8 cellular contexts compared by ENCODE assay signal in genomic region chr17:68378202-68379149, GRCh38.
DNase-seq lines count a peak whose midpoint lies in the region; ATAC-seq and TF ChIP-seq lines count a peak whose summit lies in the region.

No MANE protein-coding gene starts in this region.

- ATAC-seq in CD8-positive, alpha-beta T cell = no peak
- no peak for ATAC-seq in GM21717 (IDR thresholded peaks at IDR 0.05; ENCODE audit: unreplicated experiment)

- H2BK120ac ChIP-seq in trophoblast cell (ENCODE audit: insufficient read depth, low read length, poor library complexity) = peak overlapping the region; percentile 65

- WGBS in trophoblast cell (ENCODE audit: extremely low coverage, insufficient coverage, insufficient read length) = no CpG with 5 or more reads among the region's 23 CpGs

- intact Hi-C loops in head of caudate nucleus (cut with DNase I) = no loop called here
- intact Hi-C loops in CD8-positive, alpha-beta T cell (cut with DNase I, micrococcal nuclease) = no loop called here
- intact Hi-C loops in CD4-positive, alpha-beta memory T cell (cut with micrococcal nuclease) = no loop called here

- H3K14ac ChIP-seq in trophoblast cell (ENCODE audit: low read length) = peak overlapping the region; percentile 12

- peak overlapping the region; percentile 47 for H3K9ac ChIP-seq in trophoblast cell (ENCODE audit: low read length)

- no peaks in the 10 kb centered on the region for H3K9me3 Mint-ChIP-seq in CD8-positive, alpha-beta T cell
- H3K9me3 Mint-ChIP-seq in CD4-positive, alpha-beta memory T cell = no peaks in the 10 kb centered on the region

- peak overlapping the region; percentile 31 for H4K8ac ChIP-seq in trophoblast cell (ENCODE audit: low read depth, low read length)

- H3K4me2 ChIP-seq in trophoblast cell (ENCODE audit: low read length) = peak overlapping the region; percentile 26

- H4K91ac ChIP-seq in trophoblast cell (ENCODE audit: low read depth, low read length) = peak overlapping the region; percentile 68

- DNase-seq in HCEC 1CT (peak; percentile 91), T1000 (lab: John Stamatoyannopoulos, UW) (peak; percentile 89), head of caudate nucleus (peak in 40 of 42 donors; percentile 9 to 87 (median 36)), trophoblast cell (peak; percentile 80 to 92), DMS79 treated with DMSO at 0.1 percent for 48 hours (lab: John Stamatoyannopoulos, UW) (no peak)
- no peak for DNase-seq in CD8-positive, alpha-beta T cell
- DNase-seq in CD4-positive, alpha-beta memory T cell = no peak

- H3K9me3 ChIP-seq in trophoblast cell (ENCODE audit: insufficient read depth, low read depth, low read length) = no peaks in the 10 kb centered on the region
- H3K9me3 ChIP-seq in CD8-positive, alpha-beta T cell (ENCODE audit: low read length) = no peaks in the 10 kb centered on the region
- H3K9me3 ChIP-seq in CD4-positive, alpha-beta memory T cell (ENCODE audit: control insufficient read depth in 1 of 2, low read length in 2 of 2) = no peaks in the 10 kb centered on the region

- H3K4me3 ChIP-seq in trophoblast cell (ENCODE audit: low read depth, low read length) = peak overlapping the region; percentile 23
- H3K4me3 ChIP-seq in CD8-positive, alpha-beta T cell (ENCODE audit: low read depth, low read length) = no peak overlapping the region
- H3K4me3 ChIP-seq in CD4-positive, alpha-beta memory T cell (ENCODE audit: low read length in 2 of 2) = no peak overlapping the region

- POLR2A ChIA-PET in CD8-positive, alpha-beta T cell (lab: Charles Lee) = no interaction called here
- POLR2A ChIA-PET in CD4-positive, alpha-beta memory T cell (lab: Charles Lee; ENCODE audit: partially characterized antibody) = no interaction called here

- peak overlapping the region; percentile 42 for H2AK5ac ChIP-seq in trophoblast cell (ENCODE audit: low read length)

- no peak overlapping the region for H3K4ac ChIP-seq in trophoblast cell (ENCODE audit: low read depth, low read length)

- peak overlapping the region; percentile 40 for H3K23ac ChIP-seq in trophoblast cell (ENCODE audit: low read length)

- no peak overlapping the region for H3K4me3 Mint-ChIP-seq in CD8-positive, alpha-beta T cell
- H3K4me3 Mint-ChIP-seq in CD4-positive, alpha-beta memory T cell = no peak overlapping the region

- H3K36me3 ChIP-seq in trophoblast cell (ENCODE audit: control insufficient read depth in 1 of 2, insufficient read depth in 2 of 2, low read length in 2 of 2) = no peaks in the 10 kb centered on the region
- no peaks in the 10 kb centered on the region for H3K36me3 ChIP-seq in CD8-positive, alpha-beta T cell (ENCODE audit: insufficient read depth, low read length)
- H3K36me3 ChIP-seq in CD4-positive, alpha-beta memory T cell (ENCODE audit: insufficient read depth, low read length) = no peaks in the 10 kb centered on the region

- peaks cover 13% of the 10 kb centered on the region for H3K79me1 ChIP-seq in trophoblast cell (ENCODE audit: low read length)

- H3K36me3 Mint-ChIP-seq in CD8-positive, alpha-beta T cell = peaks cover 4% of the 10 kb centered on the region
- H3K36me3 Mint-ChIP-seq in CD4-positive, alpha-beta memory T cell = peaks cover 3 to 13% of the 10 kb centered on the region in 2 donors

- TF ChIP-seq CTCF in CD8-positive, alpha-beta T cell (IDR thresholded peaks at IDR 0.05) = no peak

- peaks cover 15% of the 10 kb centered on the region for H3K4me1 Mint-ChIP-seq in CD8-positive, alpha-beta T cell (ENCODE audit: low read depth)
- H3K4me1 Mint-ChIP-seq in CD4-positive, alpha-beta memory T cell = peaks cover 9 to 26% (median 14%) of the 10 kb centered on the region in 4 donors

- H3K18ac ChIP-seq in trophoblast cell (ENCODE audit: low read length) = peak overlapping the region; percentile 34

- peak overlapping the region; percentile 4 for H4K12ac ChIP-seq in trophoblast cell (ENCODE audit: low read depth, low read length)

- no peak overlapping the region for H2AFZ ChIP-seq in trophoblast cell (ENCODE audit: insufficient read depth, low read length, poor library complexity)

- no peak overlapping the region for H3K27ac Mint-ChIP-seq in CD8-positive, alpha-beta T cell
- peak overlapping the region in 1 of 7 donors; percentile 29 for H3K27ac Mint-ChIP-seq in CD4-positive, alpha-beta memory T cell

- peak overlapping the region; percentile 73 for H2BK12ac ChIP-seq in trophoblast cell (ENCODE audit: low read length)

- no peaks in the 10 kb centered on the region for H3K27me3 Mint-ChIP-seq in CD8-positive, alpha-beta T cell (ENCODE audit: low read depth)
- H3K27me3 Mint-ChIP-seq in CD4-positive, alpha-beta memory T cell = no peaks in the 10 kb centered on the region

- H3K79me2 ChIP-seq in trophoblast cell (ENCODE audit: control insufficient read depth, insufficient read depth, low read length, poor library complexity) = no peaks in the 10 kb centered on the region

- H3K27me3 ChIP-seq in trophoblast cell (ENCODE audit: insufficient read depth, low read length) = no peaks in the 10 kb centered on the region
- H3K27me3 ChIP-seq in CD8-positive, alpha-beta T cell (ENCODE audit: insufficient read depth, low read length) = no peaks in the 10 kb centered on the region
- no peaks in the 10 kb centered on the region for H3K27me3 ChIP-seq in CD4-positive, alpha-beta memory T cell (ENCODE audit: insufficient read depth, low read length)

- H3K4me1 ChIP-seq in trophoblast cell (ENCODE audit: control insufficient read depth in 1 of 2, insufficient read depth in 2 of 2, low read length in 2 of 2) = peaks cover 22 to 29% of the 10 kb centered on the region in 2 experiments
- H3K4me1 ChIP-seq in CD8-positive, alpha-beta T cell (ENCODE audit: insufficient read depth, low read length) = peaks cover 5% of the 10 kb centered on the region
- peaks cover 12% of the 10 kb centered on the region for H3K4me1 ChIP-seq in CD4-positive, alpha-beta memory T cell (ENCODE audit: insufficient read depth, low read length)

- H2BK5ac ChIP-seq in trophoblast cell (ENCODE audit: low read depth, low read length, poor library complexity) = peak overlapping the region; percentile 18

- H3K27ac ChIP-seq in trophoblast cell (ENCODE audit: low read depth, low read length) = peak overlapping the region; percentile 50
- H3K27ac ChIP-seq in CD8-positive, alpha-beta T cell (ENCODE audit: low read depth, low read length) = no peak overlapping the region
- H3K27ac ChIP-seq in CD4-positive, alpha-beta memory T cell (ENCODE audit: low read depth, low read length) = no peak overlapping the region

- CTCF ChIA-PET in CD8-positive, alpha-beta T cell (lab: Charles Lee) = no interaction called here
- CTCF ChIA-PET in CD4-positive, alpha-beta memory T cell (lab: Charles Lee; ENCODE audit: partially characterized antibody) = no interaction called here

Comparison
In these comparisons a context has a peak if more than half of its experiments do, and no peak if none do; other contexts are left out.
1. DNase-seq: peak in HCEC 1CT (single experiment), T1000 (single experiment), head of caudate nucleus (40 of 42) and trophoblast cell (2 of 2); none in DMS79 treated with DMSO at 0.1 percent for 48 hours (single experiment), CD8-positive, alpha-beta T cell (0 of 7) and CD4-positive, alpha-beta memory T cell (0 of 5).